ENCODE assay signal across 16 cellular contexts in genomic region chr3:69746119-69746518, GRCh38. TPM values are rescaled to one million over a fixed set of nuclear protein-coding genes. Genes with fewer than 3 reads are reported as not detected.
DNase-seq lines count a peak whose midpoint lies in the region; ATAC-seq, FAIRE-seq and TF ChIP-seq lines count a peak whose summit lies in the region.
"Had no signal": no experiment of that assay in that cellular context is flagged by ENCODE, and none has a peak within 500 bp of the region (broad histone marks: within the 10 kb centered on the region; RNA-seq: fewer than 3 reads in every experiment).

No MANE protein-coding gene starts in this region.

- no peaks in the 10 kb centered on the region for H3K27me3 ChIP-seq in adipocyte (replicated peaks; ENCODE audit: control insufficient read depth, insufficient read depth, low read length)
- H3K27me3 ChIP-seq in pancreas = no peaks in the 10 kb centered on the region
- H3K27me3 ChIP-seq in transverse colon = no peaks in the 10 kb centered on the region

- peak overlapping the region; percentile 70 for H3K9ac ChIP-seq in adipocyte (ENCODE audit: low read length)

- in situ Hi-C loops in transverse colon (cut with MboI; ENCODE audit: low pct_ligation_motif_present in 1 of 4, low pct_unique_long_range_greater_than_20kb in 1 of 4, low sequenced_read_pairs in 3 of 4) = no loop called here

- peak; percentile 39 for FAIRE-seq in pancreas (lab: Jason Lieb, UNC)
- FAIRE-seq: colon had no signal

- peaks cover 72% of the 10 kb centered on the region for H3K4me1 ChIP-seq in adipocyte (ENCODE audit: control insufficient read depth, insufficient read depth, low read length)
- H3K4me1 ChIP-seq in pancreas = peaks cover 0 to 4% (median 0%) of the 10 kb centered on the region in 3 donors
- peaks cover 13 to 74% (median 34%) of the 10 kb centered on the region in 4 donors for H3K4me1 ChIP-seq in transverse colon

- H3K36me3 ChIP-seq in adipocyte (ENCODE audit: control insufficient read depth, insufficient read depth, low read length, severe bottlenecking) (no peaks in the 10 kb centered on the region), pancreas (no peaks in the 10 kb centered on the region), transverse colon (no peaks in the 10 kb centered on the region)

- intact Hi-C loops in pancreas (cut with DNase I) = no loop called here
- intact Hi-C loops in transverse colon (cut with DNase I; ENCODE audit: low total_unique reads) = loop anchor here (1.0 kb wide), 1 partner anchor 38 kb away; no protein-coding TSS in a partner anchor

- H3K27ac ChIP-seq in pancreas (peak overlapping the region in 1 of 4 donors; percentile 0), transverse colon (peak overlapping the region; percentile 65 to 91 (median 76))

- TF ChIP-seq CTCF in pancreas (IDR thresholded peaks at IDR 0.05) = no peak
- TF ChIP-seq CTCF in transverse colon (IDR thresholded peaks at IDR 0.05) = no peak

- peak; percentile 64 for DNase-seq in adipocyte (ENCODE audit: low read depth)
- peak; percentile 38 for DNase-seq in fibroblast of the conjunctiva (ENCODE audit: low read depth)
- no peak for DNase-seq in pancreas
- no peak for DNase-seq in transverse colon
- no peak for DNase-seq in effector CD4-positive, alpha-beta T cell
- no peak for DNase-seq in NCI-H774 (lab: John Stamatoyannopoulos, UW)
- no peak for DNase-seq in globus pallidus (ENCODE audit: low spot score)
- DNase-seq in retina = no peak
- DNase-seq: left cardiac atrium; NCI-H1436; NCI-H345; posterior cingulate gyrus; SHP77 treated with DMSO at 0.1 percent for 48 hours; stimulated activated CD4-positive, alpha-beta T cell treated with anti-CD3 and anti-CD28 coated beads, Interleukin-15, amount 100 ng/mL, for 24 hours; stimulated activated naive CD8-positive, alpha-beta T cell treated with anti-CD3 and anti-CD28 coated beads, Interleukin-15, amount 100 ng/mL, for 72 hours had no signal

- H3K9me3 ChIP-seq in adipocyte (ENCODE audit: control insufficient read depth, low read length) (no peaks in the 10 kb centered on the region), pancreas (no peaks in the 10 kb centered on the region), transverse colon (no peaks in the 10 kb centered on the region)

- peak overlapping the region; percentile 66 for H3K4me3 ChIP-seq in adipocyte (ENCODE audit: low read length)
- H3K4me3 ChIP-seq in pancreas = no peak overlapping the region
- no peak overlapping the region for H3K4me3 ChIP-seq in transverse colon

- no peak for TF ChIP-seq EP300 in transverse colon (IDR thresholded peaks at IDR 0.05; ENCODE audit: low read depth)

- no peak for TF ChIP-seq POLR2A in transverse colon (IDR thresholded peaks at IDR 0.05)

- peak in 2 of 4 donors; percentile 55 to 60 for ATAC-seq in pancreas
- ATAC-seq: stimulated activated naive CD8-positive, alpha-beta T cell treated with anti-CD3 and anti-CD28 coated beads, Interleukin-15, amount 100 ng/mL, for 72 hours had no signal

- WGBS in pancreas, 2 donors = 48 to 53% methylated on average over 2 of the region's 2 CpGs
- WGBS in transverse colon (ENCODE audit: low coverage in 1 of 2), 2 donors = 60 to 62% methylated on average over 2 of the region's 2 CpGs

RNA-seq across cellular contexts. Expression of gene MITF, which starts 6.9 kb away (rescaled TPM):
- total RNA-seq in pancreas (1 to 10 TPM; 5.1 to 9.7 (median 5.9) TPM), transverse colon (10 to 100 TPM; 12.2 to 20.9 (median 17.1) TPM)
- 1 to 10 TPM; 1.8 to 2.2 TPM for polyA plus RNA-seq in pancreas

Comparison
In these comparisons a context has a peak if more than half of its experiments do, and no peak if none do; other contexts are left out.
1. DNase-seq: peak in adipocyte (single experiment) and fibroblast of the conjunctiva (single experiment); none in pancreas (0 of 6), transverse colon (single experiment), effector CD4-positive, alpha-beta T cell (single experiment), NCI-H774 (single experiment), globus pallidus (single experiment) and retina (single experiment).